ENCODE assay signal across 8 cellular contexts in genomic region chr6:154352898-154353585, GRCh38. TPM values are rescaled to one million over a fixed set of nuclear protein-coding genes. Genes with fewer than 3 reads are reported as not detected.
A peak's percentile ranks its signal among the peaks of the same experiment; 100 is the strongest.
DNase-seq lines count a peak whose midpoint lies in the region; ATAC-seq and TF ChIP-seq lines count a peak whose summit lies in the region.

No MANE protein-coding gene starts in this region.

- ATAC-seq in activated CD8-positive, alpha-beta memory T cell treated with anti-CD3 and anti-CD28 coated beads, Interleukin-2, amount 10 ng/mL, durations not matched to agents 7 days and 5 days = peak; percentile 83
- peak; percentile 71 for ATAC-seq in HG02763 (IDR thresholded peaks at IDR 0.05; ENCODE audit: unreplicated experiment)
- ATAC-seq in stimulated activated naive CD8-positive, alpha-beta T cell treated with anti-CD3 and anti-CD28 coated beads, Interleukin-15, Interleukin-2, amounts not matched to agents 100 U/mL and 50 U/mL, for 24 hours = peak; percentile 79

- peak; percentile 64 for DNase-seq in activated CD8-positive, alpha-beta memory T cell treated with anti-CD3 and anti-CD28 coated beads, Interleukin-2, amount 10 ng/mL, durations not matched to agents 7 days and 5 days
- DNase-seq in activated CD8-positive, alpha-beta memory T cell treated with anti-CD3 and anti-CD28 coated beads for 24 hours = no peak
- DNase-seq in UCSD-AML1 (lab: John Stamatoyannopoulos, UW; ENCODE audit: unreplicated experiment) (peak; percentile 20), vagina (ENCODE audit: extremely low spot score in 2 of 2) (no peak), dermis blood vessel endothelial cell (no peak), nephron progenitor cell (no peak)
- DNase-seq in stimulated activated naive CD8-positive, alpha-beta T cell treated with anti-CD3 and anti-CD28 coated beads, Interleukin-15, Interleukin-2, amounts not matched to agents 100 U/mL and 50 U/mL, for 24 hours = peak; percentile 41

- CTCF ChIA-PET in activated CD8-positive, alpha-beta memory T cell treated with anti-CD3 and anti-CD28 coated beads, Interleukin-2, amount 10 ng/mL, durations not matched to agents 7 days and 5 days (lab: Charles Lee) = no interaction called here

- H3K4me3 ChIP-seq in vagina = no peak overlapping the region

- H3K36me3 ChIP-seq in vagina = no peaks in the 10 kb centered on the region

- no peak overlapping the region for H3K4me3 Mint-ChIP-seq in activated CD8-positive, alpha-beta memory T cell treated with anti-CD3 and anti-CD28 coated beads, Interleukin-2, amount 10 ng/mL, durations not matched to agents 7 days and 5 days
- H3K4me3 Mint-ChIP-seq in nephron progenitor cell = no peak overlapping the region

- H3K27ac Mint-ChIP-seq in activated CD8-positive, alpha-beta memory T cell treated with anti-CD3 and anti-CD28 coated beads, Interleukin-2, amount 10 ng/mL, durations not matched to agents 7 days and 5 days = no peak overlapping the region
- no peak overlapping the region for H3K27ac Mint-ChIP-seq in nephron progenitor cell

- H3K4me1 ChIP-seq in vagina = no peaks in the 10 kb centered on the region

- TF ChIP-seq CTCF in vagina (IDR thresholded peaks at IDR 0.05) (no peak), nephron progenitor cell (IDR thresholded peaks at IDR 0.05) (no peak)

- peaks cover 57% of the 10 kb centered on the region for H3K27me3 Mint-ChIP-seq in activated CD8-positive, alpha-beta memory T cell treated with anti-CD3 and anti-CD28 coated beads, Interleukin-2, amount 10 ng/mL, durations not matched to agents 7 days and 5 days
- H3K27me3 Mint-ChIP-seq in nephron progenitor cell (ENCODE audit: low read depth, poor library complexity) = no peaks in the 10 kb centered on the region

- H3K9me3 ChIP-seq in vagina = no peaks in the 10 kb centered on the region

- peaks cover 3% of the 10 kb centered on the region for H3K36me3 Mint-ChIP-seq in activated CD8-positive, alpha-beta memory T cell treated with anti-CD3 and anti-CD28 coated beads, Interleukin-2, amount 10 ng/mL, durations not matched to agents 7 days and 5 days
- no peaks in the 10 kb centered on the region for H3K36me3 Mint-ChIP-seq in nephron progenitor cell (ENCODE audit: low read depth)

- peaks cover 29% of the 10 kb centered on the region for H3K4me1 Mint-ChIP-seq in activated CD8-positive, alpha-beta memory T cell treated with anti-CD3 and anti-CD28 coated beads, Interleukin-2, amount 10 ng/mL, durations not matched to agents 7 days and 5 days
- H3K4me1 Mint-ChIP-seq in nephron progenitor cell = peaks cover 25% of the 10 kb centered on the region

- H3K9me3 Mint-ChIP-seq in activated CD8-positive, alpha-beta memory T cell treated with anti-CD3 and anti-CD28 coated beads, Interleukin-2, amount 10 ng/mL, durations not matched to agents 7 days and 5 days (ENCODE audit: low read depth) = peaks cover 4% of the 10 kb centered on the region
- no peaks in the 10 kb centered on the region for H3K9me3 Mint-ChIP-seq in nephron progenitor cell

- intact Hi-C loops in vagina (cut with DNase I) = no loop called here

- H3K27ac ChIP-seq in vagina = no peak overlapping the region

- no peaks in the 10 kb centered on the region for H3K27me3 ChIP-seq in vagina

- TF ChIP-seq POLR2A in vagina (IDR thresholded peaks at IDR 0.05) = no peak

RNA-seq across cellular contexts. Expression of gene IPCEF1, which starts 3.6 kb away (rescaled TPM):
- 10 to 100 TPM; 17.3 to 18.8 TPM for total RNA-seq in activated CD8-positive, alpha-beta memory T cell treated with anti-CD3 and anti-CD28 coated beads, Interleukin-2, amount 10 ng/mL, durations not matched to agents 7 days and 5 days
- 2.0 TPM for total RNA-seq in vagina
- 2.2 and 2.3 TPM in 2 replicates for total RNA-seq in dermis blood vessel endothelial cell

Comparison
In these comparisons a context has a peak if more than half of its experiments do, and no peak if none do; other contexts are left out.
1. DNase-seq: peak in activated CD8-positive, alpha-beta memory T cell treated with anti-CD3 and anti-CD28 coated beads, Interleukin-2, amount 10 ng/mL, durations not matched to agents 7 days and 5 days (single experiment), UCSD-AML1 (single experiment) and stimulated activated naive CD8-positive, alpha-beta T cell treated with anti-CD3 and anti-CD28 coated beads, Interleukin-15, Interleukin-2, amounts not matched to agents 100 U/mL and 50 U/mL, for 24 hours (single experiment); none in activated CD8-positive, alpha-beta memory T cell treated with anti-CD3 and anti-CD28 coated beads for 24 hours (single experiment), vagina (0 of 2), dermis blood vessel endothelial cell (single experiment) and nephron progenitor cell (single experiment).
2. Peak in every context shown above with its lines, with median percentiles within 50 percentile points of each other: ATAC-seq.